Comparison of ENCODE assay signal across 1 cellular context in the genomic region with DNA sequence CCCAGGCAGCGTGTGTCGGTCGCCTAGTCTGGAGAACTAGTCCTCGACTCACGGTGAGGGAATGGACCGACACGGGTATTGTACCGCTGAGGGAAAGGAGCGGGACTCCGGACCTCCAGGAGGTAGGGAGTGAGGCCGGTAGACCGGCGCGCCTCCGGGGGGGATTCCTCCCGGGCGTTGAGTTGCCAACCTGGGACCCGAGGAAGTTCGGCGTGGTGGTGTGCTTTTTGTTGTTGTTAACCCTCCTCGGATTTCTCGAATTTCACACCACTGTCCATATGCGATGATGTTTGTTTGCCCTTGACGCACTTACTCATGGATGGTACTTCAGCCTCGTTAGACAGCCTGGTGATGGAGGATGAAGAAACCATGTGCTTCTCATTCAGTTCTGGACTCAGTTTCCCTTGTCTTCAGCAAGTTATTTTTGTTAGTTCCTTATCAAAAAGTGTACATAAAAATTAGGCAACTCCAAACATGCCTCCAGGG.
TF ChIP-seq lines count a peak whose summit lies in the region.

No MANE protein-coding gene starts in this region.

TF ChIP-seq in endothelial cell of umbilical vein, 7 proteins besides CTCF, POLR2A, EP300 and RAD21:
- TF ChIP-seq POLR2AphosphoS5 (IDR thresholded peaks at IDR 0.05; ENCODE audit: insufficient read depth, low read depth, low read length) = peak; percentile 46
TF ChIP-seq in endothelial cell of umbilical vein: peak in this region for 1; not testable (repeated sequence) for 6.
